In genomic region chr3:193157051-193157450, GRCh38 we compare ENCODE assay signal across 23 cellular contexts.
"Had no signal": no experiment of that assay in that cellular context is flagged by ENCODE, and none has a peak within 500 bp of the region (broad histone marks: within the 10 kb centered on the region; RNA-seq: fewer than 3 reads in every experiment).

No MANE protein-coding gene starts in this region.

- H3K36me3 ChIP-seq: esophagus squamous epithelium, gastroesophageal sphincter, heart left ventricle, left lung, lower lobe of right lung had no signal

- DNase-seq: cortex of kidney; effector CD8-positive, alpha-beta T cell; effector memory CD8-positive, alpha-beta T cell; endodermal cell; erythroblast; esophagus squamous epithelium; foreskin keratinocyte; heart left ventricle; hypothalamus; immature natural killer cell; islet precursor cell; kidney glomerular epithelial cell; left cardiac atrium; left ventricle myocardium superior; lower lobe of right lung; mesenchymal stem cell; mucosa of descending colon; naive B cell had no signal

- H3K27me3 ChIP-seq: esophagus squamous epithelium, foreskin keratinocyte, gastroesophageal sphincter, heart left ventricle, hepatocyte, left lung had no signal

- H3K4me3 ChIP-seq: esophagus squamous epithelium, gastroesophageal sphincter, heart left ventricle, hepatocyte, left lung, lower lobe of right lung, mucosa of descending colon had no signal

- H3K4me1 ChIP-seq: esophagus squamous epithelium, foreskin keratinocyte, gastroesophageal sphincter, left lung, lower lobe of right lung had no signal

- H3K9me3 ChIP-seq: esophagus squamous epithelium, gastroesophageal sphincter, heart left ventricle, left lung, lower lobe of right lung, mucosa of descending colon had no signal

- ATAC-seq: effector memory CD8-positive, alpha-beta T cell; esophagus mucosa; foreskin keratinocyte; gastroesophageal sphincter; heart left ventricle; left cardiac atrium; left lung; lower lobe of right lung; mucosa of descending colon had no signal

- H3K27ac ChIP-seq: epithelial cell of prostate, esophagus squamous epithelium, foreskin keratinocyte, gastroesophageal sphincter, heart left ventricle, hepatocyte, left lung, lower lobe of right lung had no signal
